17 cellular contexts compared by ENCODE assay signal in the genomic region with DNA sequence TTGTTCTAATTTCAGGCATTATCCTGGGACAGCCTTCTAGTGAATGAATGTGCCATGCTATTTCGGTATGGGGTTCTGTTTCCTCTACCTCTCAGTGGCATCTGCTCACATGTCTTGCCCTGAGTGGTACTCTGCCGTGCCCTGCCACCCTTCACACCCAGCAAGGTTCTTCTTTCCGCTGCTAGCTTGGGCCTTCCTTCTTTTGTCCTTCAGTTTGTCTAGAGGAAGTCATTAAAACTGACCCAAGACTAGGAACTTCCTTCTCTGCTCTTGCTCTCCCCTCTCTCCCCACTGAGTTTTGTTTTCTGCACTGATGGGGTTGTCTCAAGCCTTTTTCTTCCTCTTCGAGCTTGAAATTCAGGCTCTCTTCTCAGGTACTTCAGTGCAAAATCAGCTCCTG.
DNase-seq lines count a peak whose midpoint lies in the region; ATAC-seq, FAIRE-seq and TF ChIP-seq lines count a peak whose summit lies in the region.
"Had no signal": no experiment of that assay in that cellular context is flagged by ENCODE, and none has a peak within 500 bp of the region (broad histone marks: within the 10 kb centered on the region; RNA-seq: fewer than 3 reads in every experiment).

No MANE protein-coding gene starts in this region.

- DNase-seq in GM12892 (ENCODE audit: insufficient read length) (no peak), NB4 (ENCODE audit: low read depth) (peak; percentile 86), K562 (ENCODE audit: extremely low read depth in 1 of 4, low spot score in 3 of 4) (no peak)
- DNase-seq in natural killer cell treated with Interleukin-12 subunit alpha and Interleukin-12 subunit beta and Interleukin-15 and Interleukin-18, amount 100 ng/mL, for 72 hours (ENCODE audit: low spot score) = no peak
- DNase-seq in activated naive CD8-positive, alpha-beta T cell treated with anti-CD3 and anti-CD28 coated beads for 36 hours = no peak
- no peak for DNase-seq in effector memory CD4-positive, alpha-beta T cell
- DNase-seq: activated CD4-positive, alpha-beta T cell treated with anti-CD3 and anti-CD28 coated beads for 4 hours; activated T-cell treated with anti-CD3 and anti-CD28 coated beads, Interleukin-2, amount 50 U/mL, for 1 hour; CD8-positive, alpha-beta T cell; cerebellar nuclear complex; NK-92 treated with Interleukin-12 subunit alpha and Interleukin-12 subunit beta, amount 100 ng/mL, for 24 hours; SK-N-SH; stomach had no signal

- no peak for TF ChIP-seq POLR2A in GM12892 (IDR thresholded peaks at IDR 0.05; ENCODE audit: low read depth, low read length)
- no peak for TF ChIP-seq POLR2A in NB4 (IDR thresholded peaks at IDR 0.05; ENCODE audit: extremely low read depth, insufficient read length)
- no peak for TF ChIP-seq POLR2A in K562 (conservative IDR thresholded peaks at IDR 0.05)

- in situ Hi-C loops in K562 (cut with MboI) = no loop called here

- no TSS peak for BruUV-seq in K562 (replicated peaks; lab: Mats Ljungman, UMichigan)

- no peak overlapping the region for H3K4me3 ChIP-seq in NB4 (ENCODE audit: low read depth, low read length)
- no peak overlapping the region for H3K4me3 ChIP-seq in K562
- H3K4me3 ChIP-seq in effector memory CD4-positive, alpha-beta T cell (ENCODE audit: insufficient read depth, low read depth, low read length, poor library complexity, severe bottlenecking) = no peak overlapping the region
- H3K4me3 ChIP-seq: stomach had no signal

- POLR2A ChIA-PET in K562 (lab: Yijun Ruan, JAX) = interaction anchor here (0.7 to 0.9 kb wide), 2 partner anchors 19 to 79 kb away, joined by 3 read pairs; no protein-coding TSS in a partner anchor

- H3K36me3 ChIP-seq in K562 (ENCODE audit: control insufficient read depth, insufficient read depth, low read length) = no peaks in the 10 kb centered on the region
- H3K36me3 ChIP-seq in effector memory CD4-positive, alpha-beta T cell (ENCODE audit: control insufficient read depth, insufficient read depth, low read length) = no peaks in the 10 kb centered on the region
- H3K36me3 ChIP-seq: stomach had no signal

- H3K4me1 ChIP-seq in K562 (replicated peaks in 1 of 2; ENCODE audit: control insufficient read depth in 2 of 2, insufficient read depth in 2 of 2, low read length in 2 of 2) = no peaks in the 10 kb centered on the region; a peak in 1 of 5 replicates
- H3K4me1 ChIP-seq in effector memory CD4-positive, alpha-beta T cell (ENCODE audit: control insufficient read depth, insufficient read depth, low read length, poor library complexity, severe bottlenecking) = peaks cover 4% of the 10 kb centered on the region

- 26% methylated on average over 3 of the region's 4 CpGs for WGBS in K562 (ENCODE audit: insufficient coverage, low coverage, missing lambda C conversion rate)

- H3K79me2 ChIP-seq in K562 (ENCODE audit: control insufficient read depth, insufficient read depth, low read length) = no peaks in the 10 kb centered on the region

- CTCF ChIA-PET in K562 (lab: Yijun Ruan, JAX; ENCODE audit: low intra/inter-chr PET ratio) = no interaction called here

- no peaks in the 10 kb centered on the region for H3K9me3 Mint-ChIP-seq in natural killer cell treated with Interleukin-12 subunit alpha and Interleukin-12 subunit beta and Interleukin-15 and Interleukin-18, amount 100 ng/mL, for 72 hours
- H3K9me3 Mint-ChIP-seq in activated naive CD8-positive, alpha-beta T cell treated with anti-CD3 and anti-CD28 coated beads for 36 hours = peaks cover 1% of the 10 kb centered on the region
- H3K9me3 Mint-ChIP-seq: CD8-positive, alpha-beta T cell had no signal

- H3K9me1 ChIP-seq in K562 (ENCODE audit: control insufficient read depth, insufficient read depth, low read length) = no peaks in the 10 kb centered on the region

- intact Hi-C loops in K562 (cut with micrococcal nuclease) = no loop called here

- TF ChIP-seq EP300 in K562 (IDR thresholded peaks at IDR 0.05; ENCODE audit: low read length) = no peak

- no peaks in the 10 kb centered on the region for H3K9me3 ChIP-seq in K562 (replicated peaks; ENCODE audit: control insufficient read depth, insufficient read depth, low read depth, low read length)
- no peaks in the 10 kb centered on the region for H3K9me3 ChIP-seq in effector memory CD4-positive, alpha-beta T cell (ENCODE audit: control insufficient read depth, low read length)
- H3K9me3 ChIP-seq: SK-N-SH, stomach had no signal

- H3K27ac Mint-ChIP-seq in natural killer cell treated with Interleukin-12 subunit alpha and Interleukin-12 subunit beta and Interleukin-15 and Interleukin-18, amount 100 ng/mL, for 72 hours = peak overlapping the region; percentile 5 to 41
- no peak overlapping the region for H3K27ac Mint-ChIP-seq in activated naive CD8-positive, alpha-beta T cell treated with anti-CD3 and anti-CD28 coated beads for 36 hours
- H3K27ac Mint-ChIP-seq: CD8-positive, alpha-beta T cell had no signal

- H3K27me3 ChIP-seq in K562 (ENCODE audit: control insufficient read depth in 2 of 2, insufficient read depth in 2 of 2, low read length in 2 of 2) = no peaks in the 10 kb centered on the region; a peak in 1 of 5 replicates
- H3K27me3 ChIP-seq in effector memory CD4-positive, alpha-beta T cell (replicated peaks; ENCODE audit: control insufficient read depth, insufficient read depth, low read length, poor library complexity, severe bottlenecking) = peaks cover 3% of the 10 kb centered on the region
- H3K27me3 ChIP-seq: stomach had no signal

- FAIRE-seq in GM12892 (lab: Jason Lieb, UNC) = peak; percentile 42
- FAIRE-seq in K562 (lab: Jason Lieb, UNC) = no peak
- FAIRE-seq: endothelial cell of umbilical vein had no signal

- peaks cover 8% of the 10 kb centered on the region for H3K36me3 Mint-ChIP-seq in natural killer cell treated with Interleukin-12 subunit alpha and Interleukin-12 subunit beta and Interleukin-15 and Interleukin-18, amount 100 ng/mL, for 72 hours
- H3K36me3 Mint-ChIP-seq in activated naive CD8-positive, alpha-beta T cell treated with anti-CD3 and anti-CD28 coated beads for 36 hours = peaks cover 1% of the 10 kb centered on the region
- H3K36me3 Mint-ChIP-seq: CD8-positive, alpha-beta T cell had no signal

- no peak overlapping the region for H3K9ac ChIP-seq in K562 (ENCODE audit: insufficient read depth in 1 of 2, low read depth in 2 of 2, low read length in 2 of 2)
- H3K9ac ChIP-seq: SK-N-SH had no signal

- no peak overlapping the region for H3K27ac ChIP-seq in K562 (ENCODE audit: extremely low read depth, low read depth, low read length)
- no peak overlapping the region for H3K27ac ChIP-seq in effector memory CD4-positive, alpha-beta T cell (ENCODE audit: insufficient read depth, low read length, poor library complexity, severe bottlenecking)
- H3K27ac ChIP-seq: stomach had no signal

- no peaks in the 10 kb centered on the region for H4K20me1 ChIP-seq in K562 (replicated peaks; ENCODE audit: control insufficient read depth, insufficient read depth, low read length)

- no peak overlapping the region for H3K4me2 ChIP-seq in K562 (ENCODE audit: insufficient read depth, low read length)
- H3K4me2 ChIP-seq: SK-N-SH had no signal

- H3K27me3 Mint-ChIP-seq in natural killer cell treated with Interleukin-12 subunit alpha and Interleukin-12 subunit beta and Interleukin-15 and Interleukin-18, amount 100 ng/mL, for 72 hours = peaks cover 0 to 2% of the 10 kb centered on the region in 2 donors
- peaks cover 9% of the 10 kb centered on the region for H3K27me3 Mint-ChIP-seq in activated naive CD8-positive, alpha-beta T cell treated with anti-CD3 and anti-CD28 coated beads for 36 hours

- TF ChIP-seq RAD21 in K562 (CRISPR knock-in tag; conservative IDR thresholded peaks at IDR 0.05 in 1 of 2, IDR thresholded peaks at IDR 0.05 in 1 of 2) = no peak

- no peak overlapping the region for H3K4me3 Mint-ChIP-seq in natural killer cell treated with Interleukin-12 subunit alpha and Interleukin-12 subunit beta and Interleukin-15 and Interleukin-18, amount 100 ng/mL, for 72 hours
- no peak overlapping the region for H3K4me3 Mint-ChIP-seq in activated naive CD8-positive, alpha-beta T cell treated with anti-CD3 and anti-CD28 coated beads for 36 hours
- H3K4me3 Mint-ChIP-seq: CD8-positive, alpha-beta T cell had no signal

- ATAC-seq in K562 (no peak), HG03457 (IDR thresholded peaks at IDR 0.05; ENCODE audit: unreplicated experiment) (no peak), HG02885 (IDR thresholded peaks at IDR 0.05; ENCODE audit: poor library complexity, unreplicated experiment) (no peak)
- peak in 1 of 2 donors; percentile 24 for ATAC-seq in natural killer cell treated with Interleukin-12 subunit alpha and Interleukin-12 subunit beta and Interleukin-15 and Interleukin-18, amount 100 ng/mL, for 72 hours
- ATAC-seq: CD8-positive, alpha-beta T cell; HCT116 had no signal

- TF ChIP-seq CTCF in NB4 (IDR thresholded peaks at IDR 0.05; ENCODE audit: low read depth, low read length) (no peak), K562 (IDR thresholded peaks at IDR 0.05 in 2 of 3, conservative IDR thresholded peaks at IDR 0.05 in 1 of 3; ENCODE audit: insufficient read depth in 2 of 3, low read depth in 1 of 3, low read length in 3 of 3) (no peak)

- H2AFZ ChIP-seq in K562 (ENCODE audit: low read depth, low read length) = peak overlapping the region; percentile 62; the same call in 1 of the 2 replicates

- peaks cover 8 to 40% of the 10 kb centered on the region in 2 donors for H3K4me1 Mint-ChIP-seq in natural killer cell treated with Interleukin-12 subunit alpha and Interleukin-12 subunit beta and Interleukin-15 and Interleukin-18, amount 100 ng/mL, for 72 hours (ENCODE audit: low read depth in 2 of 2)
- peaks cover 21% of the 10 kb centered on the region for H3K4me1 Mint-ChIP-seq in activated naive CD8-positive, alpha-beta T cell treated with anti-CD3 and anti-CD28 coated beads for 36 hours
